In the genomic region with DNA sequence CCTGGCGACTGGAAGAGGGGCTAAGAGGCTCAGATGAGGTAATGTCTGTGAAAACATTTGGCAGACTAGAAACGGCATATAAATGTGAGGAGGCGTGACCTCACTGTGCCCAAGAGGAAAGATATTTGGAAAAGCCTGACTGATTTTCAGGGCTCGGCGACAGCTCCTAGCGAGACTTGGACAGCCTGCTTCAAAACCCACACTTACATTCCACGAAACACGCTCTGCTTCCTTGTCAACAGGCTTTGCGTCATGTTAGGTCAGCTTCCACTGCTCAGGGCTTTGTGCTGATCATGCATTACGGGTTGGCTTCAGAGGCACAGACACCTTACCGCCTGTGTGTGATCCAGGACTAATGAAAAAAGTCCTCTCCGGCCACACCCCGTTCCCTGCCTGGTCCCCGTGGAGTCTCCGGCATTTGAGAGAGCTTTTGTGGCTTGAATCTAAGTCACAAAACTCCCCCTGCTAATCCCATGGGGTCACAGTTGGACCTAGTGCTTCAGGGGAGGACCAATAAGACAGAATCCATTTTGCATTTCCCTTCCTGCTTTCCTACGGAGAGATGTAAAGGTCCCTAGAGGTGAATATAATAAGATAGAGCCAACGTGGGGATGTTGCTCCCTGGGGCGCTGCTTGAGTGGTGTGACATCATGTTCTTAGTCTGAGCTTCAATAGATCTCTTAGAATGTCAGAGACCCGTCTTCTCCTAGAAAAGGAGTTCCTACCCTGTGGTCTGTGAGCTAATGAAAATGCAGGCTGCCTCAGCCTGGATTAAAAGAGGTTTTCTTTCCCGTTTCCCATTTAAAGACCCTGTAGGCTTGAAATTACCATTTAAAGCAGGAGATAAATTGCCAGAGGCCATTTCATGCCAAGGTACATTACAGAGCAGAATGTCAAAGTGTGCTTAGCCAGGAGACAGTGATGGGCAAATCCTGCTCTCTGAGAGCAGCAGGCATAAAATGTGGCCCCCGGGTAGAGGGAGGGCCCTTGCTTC, we compare ENCODE assay signal across 8 cellular contexts. TPM values are rescaled to one million over a fixed set of nuclear protein-coding genes. Genes with fewer than 3 reads are reported as not detected.
DNase-seq lines count a peak whose midpoint lies in the region; ATAC-seq lines count a peak whose summit lies in the region.

No MANE protein-coding gene starts in this region.

- DNase-seq in Right ventricle myocardium inferior (ENCODE audit: missing footprints) (peak; percentile 71), cardiac septum (ENCODE audit: low spot score) (no peak), mucosa of gallbladder (ENCODE audit: low spot score) (peak; percentile 25), HUDEP-2 (lab: John Stamatoyannopoulos, UW; ENCODE audit: unreplicated experiment in 76 of 76) (no peak), NCI-H2196 treated with DMSO at 0.1 percent for 48 hours (lab: John Stamatoyannopoulos, UW; ENCODE audit: unreplicated experiment) (no peak)
- DNase-seq in activated CD8-positive, alpha-beta memory T cell treated with anti-CD3 and anti-CD28 coated beads, Interleukin-2, amount 50 U/mL, for 48 hours, result no peak

- ATAC-seq in Right ventricle myocardium inferior, result peak; percentile 85
- ATAC-seq in esophagus mucosa, result peak; percentile 80
- ATAC-seq in HG02610 (IDR thresholded peaks at IDR 0.05; ENCODE audit: unreplicated experiment), result no peak

- intact Hi-C loops in Right ventricle myocardium inferior (cut with DNase I) (no loop called here), cardiac septum (cut with DNase I) (loop anchor here (10.0 kb wide), 1 partner anchor 89 kb away; a partner anchor contains a TSS)

RNA-seq across cellular contexts. Expression of a gene that starts 25.4 kb away (rescaled TPM):
- total RNA-seq in Right ventricle myocardium inferior (0.32 TPM), cardiac septum (0.65 TPM), esophagus mucosa (0.56 TPM), mucosa of gallbladder (0.72 TPM)

RNA-seq across cellular contexts. Expression of a gene that starts 39.7 kb away (rescaled TPM):
- total RNA-seq in Right ventricle myocardium inferior (10.4 TPM), cardiac septum (15.9 TPM), esophagus mucosa (18.0 TPM), mucosa of gallbladder (24.2 TPM)

Comparison
In these comparisons a context has a peak if more than half of its experiments do, and no peak if none do; other contexts are left out.
1. DNase-seq: peak in Right ventricle myocardium inferior (single experiment) and mucosa of gallbladder (single experiment); none in cardiac septum (single experiment), HUDEP-2 (0 of 76), activated CD8-positive, alpha-beta memory T cell treated with anti-CD3 and anti-CD28 coated beads, Interleukin-2, amount 50 U/mL, for 48 hours (single experiment) and NCI-H2196 treated with DMSO at 0.1 percent for 48 hours (single experiment).